ENCODE assay signal across 1 cellular context in the genomic region with DNA sequence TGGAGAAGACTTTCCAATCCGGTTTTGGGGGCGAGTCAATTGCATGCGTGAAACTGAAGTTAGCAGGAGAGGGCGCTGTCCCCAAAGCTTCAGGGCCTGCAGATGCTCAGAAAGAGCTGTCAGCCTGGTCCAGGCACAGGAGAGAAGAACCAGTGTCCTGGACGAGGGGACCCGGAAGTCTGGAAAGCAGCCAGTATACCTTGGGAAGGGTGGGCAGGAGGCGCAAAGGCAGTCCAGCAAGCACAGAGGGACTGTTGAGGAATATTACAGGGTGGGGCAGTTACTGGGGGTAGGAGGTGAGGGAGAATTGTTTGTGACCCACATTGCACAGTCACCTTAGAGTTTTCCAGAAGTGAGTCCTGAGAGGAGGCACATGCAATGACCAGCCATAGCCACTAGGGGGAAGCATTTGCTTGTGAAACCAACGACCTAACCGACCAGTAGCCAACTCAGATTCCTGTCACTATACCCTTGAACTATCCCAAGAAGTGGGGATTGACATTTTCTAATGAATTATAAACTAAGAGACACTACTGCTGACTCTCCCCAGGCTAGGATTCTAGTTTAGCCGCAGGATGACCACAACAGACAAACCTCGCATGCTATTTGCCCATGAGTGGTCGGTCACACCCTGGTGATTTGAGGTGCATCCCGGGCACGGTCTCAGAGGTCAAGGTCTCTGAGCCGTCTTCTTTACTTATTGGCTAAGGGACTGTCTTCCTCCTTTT.
A peak's percentile ranks its signal among the peaks of the same experiment; 100 is the strongest.
TF ChIP-seq lines count a peak whose summit lies in the region.

No MANE protein-coding gene starts in this region.

TF ChIP-seq in GM23338, 12 proteins besides CTCF, POLR2A, EP300 and RAD21:
- TF ChIP-seq, protein P1, sequence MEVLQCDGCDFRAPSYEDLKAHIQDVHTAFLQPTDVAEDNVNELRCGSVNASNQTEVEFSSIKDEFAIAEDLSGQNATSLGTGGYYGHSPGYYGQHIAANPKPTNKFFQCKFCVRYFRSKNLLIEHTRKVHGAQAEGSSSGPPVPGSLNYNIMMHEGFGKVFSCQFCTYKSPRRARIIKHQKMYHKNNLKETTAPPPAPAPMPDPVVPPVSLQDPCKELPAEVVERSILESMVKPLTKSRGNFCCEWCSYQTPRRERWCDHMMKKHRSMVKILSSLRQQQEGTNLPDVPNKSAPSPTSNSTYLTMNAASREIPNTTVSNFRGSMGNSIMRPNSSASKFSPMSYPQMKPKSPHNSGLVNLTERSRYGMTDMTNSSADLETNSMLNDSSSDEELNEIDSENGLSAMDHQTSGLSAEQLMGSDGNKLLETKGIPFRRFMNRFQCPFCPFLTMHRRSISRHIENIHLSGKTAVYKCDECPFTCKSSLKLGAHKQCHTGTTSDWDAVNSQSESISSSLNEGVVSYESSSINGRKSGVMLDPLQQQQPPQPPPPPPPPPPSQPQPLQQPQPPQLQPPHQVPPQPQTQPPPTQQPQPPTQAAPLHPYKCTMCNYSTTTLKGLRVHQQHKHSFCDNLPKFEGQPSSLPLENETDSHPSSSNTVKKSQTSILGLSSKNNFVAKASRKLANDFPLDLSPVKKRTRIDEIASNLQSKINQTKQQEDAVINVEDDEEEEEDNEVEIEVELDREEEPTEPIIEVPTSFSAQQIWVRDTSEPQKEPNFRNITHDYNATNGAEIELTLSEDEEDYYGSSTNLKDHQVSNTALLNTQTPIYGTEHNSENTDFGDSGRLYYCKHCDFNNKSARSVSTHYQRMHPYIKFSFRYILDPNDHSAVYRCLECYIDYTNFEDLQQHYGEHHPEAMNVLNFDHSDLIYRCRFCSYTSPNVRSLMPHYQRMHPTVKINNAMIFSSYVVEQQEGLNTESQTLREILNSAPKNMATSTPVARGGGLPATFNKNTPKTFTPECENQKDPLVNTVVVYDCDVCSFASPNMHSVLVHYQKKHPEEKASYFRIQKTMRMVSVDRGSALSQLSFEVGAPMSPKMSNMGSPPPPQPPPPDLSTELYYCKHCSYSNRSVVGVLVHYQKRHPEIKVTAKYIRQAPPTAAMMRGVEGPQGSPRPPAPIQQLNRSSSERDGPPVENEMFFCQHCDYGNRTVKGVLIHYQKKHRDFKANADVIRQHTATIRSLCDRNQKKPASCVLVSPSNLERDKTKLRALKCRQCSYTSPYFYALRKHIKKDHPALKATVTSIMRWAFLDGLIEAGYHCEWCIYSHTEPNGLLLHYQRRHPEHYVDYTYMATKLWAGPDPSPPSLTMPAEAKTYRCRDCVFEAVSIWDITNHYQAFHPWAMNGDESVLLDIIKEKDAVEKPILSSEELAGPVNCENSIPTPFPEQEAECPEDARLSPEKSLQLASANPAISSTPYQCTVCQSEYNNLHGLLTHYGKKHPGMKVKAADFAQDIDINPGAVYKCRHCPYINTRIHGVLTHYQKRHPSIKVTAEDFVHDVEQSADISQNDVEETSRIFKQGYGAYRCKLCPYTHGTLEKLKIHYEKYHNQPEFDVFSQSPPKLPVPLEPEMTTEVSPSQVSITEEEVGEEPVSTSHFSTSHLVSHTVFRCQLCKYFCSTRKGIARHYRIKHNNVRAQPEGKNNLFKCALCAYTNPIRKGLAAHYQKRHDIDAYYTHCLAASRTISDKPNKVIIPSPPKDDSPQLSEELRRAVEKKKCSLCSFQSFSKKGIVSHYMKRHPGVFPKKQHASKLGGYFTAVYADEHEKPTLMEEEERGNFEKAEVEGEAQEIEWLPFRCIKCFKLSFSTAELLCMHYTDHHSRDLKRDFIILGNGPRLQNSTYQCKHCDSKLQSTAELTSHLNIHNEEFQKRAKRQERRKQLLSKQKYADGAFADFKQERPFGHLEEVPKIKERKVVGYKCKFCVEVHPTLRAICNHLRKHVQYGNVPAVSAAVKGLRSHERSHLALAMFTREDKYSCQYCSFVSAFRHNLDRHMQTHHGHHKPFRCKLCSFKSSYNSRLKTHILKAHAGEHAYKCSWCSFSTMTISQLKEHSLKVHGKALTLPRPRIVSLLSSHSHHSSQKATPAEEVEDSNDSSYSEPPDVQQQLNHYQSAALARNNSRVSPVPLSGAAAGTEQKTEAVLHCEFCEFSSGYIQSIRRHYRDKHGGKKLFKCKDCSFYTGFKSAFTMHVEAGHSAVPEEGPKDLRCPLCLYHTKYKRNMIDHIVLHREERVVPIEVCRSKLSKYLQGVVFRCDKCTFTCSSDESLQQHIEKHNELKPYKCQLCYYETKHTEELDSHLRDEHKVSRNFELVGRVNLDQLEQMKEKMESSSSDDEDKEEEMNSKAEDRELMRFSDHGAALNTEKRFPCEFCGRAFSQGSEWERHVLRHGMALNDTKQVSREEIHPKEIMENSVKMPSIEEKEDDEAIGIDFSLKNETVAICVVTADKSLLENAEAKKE (CRISPR knock-in tag; IDR thresholded peaks at IDR 0.05) = peak; percentile 80
- TF ChIP-seq ZNF331 (CRISPR knock-in tag; IDR thresholded peaks at IDR 0.05; ENCODE audit: low read depth) (no peak), EZH2 (IDR thresholded peaks at IDR 0.05; ENCODE audit: low read depth, unreplicated experiment) (no peak), CREB1 (CRISPR knock-in tag; IDR thresholded peaks at IDR 0.05; ENCODE audit: low read depth) (no peak)
